In the genomic region with DNA sequence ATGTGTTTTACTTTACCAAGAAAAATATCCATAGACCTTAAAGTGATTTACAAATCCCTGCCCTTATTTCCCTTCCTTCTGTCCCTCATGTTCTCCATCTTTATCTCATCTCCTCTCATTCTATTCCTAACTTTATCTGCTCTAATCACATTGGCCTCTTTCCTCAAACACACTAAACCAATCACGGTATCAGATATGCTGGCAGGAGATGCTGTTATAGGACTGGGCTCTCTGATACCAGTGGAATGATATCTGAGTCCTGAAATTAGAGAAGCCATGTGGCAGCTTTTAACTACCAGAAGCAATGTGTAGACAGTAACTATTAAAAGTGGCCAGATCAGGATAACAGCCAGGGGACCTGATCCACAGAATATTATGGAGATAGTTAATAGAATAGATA, we compare ENCODE assay signal across 2 cellular contexts.
TF ChIP-seq lines count a peak whose summit lies in the region.

No MANE protein-coding gene starts in this region.

TF ChIP-seq in GM23338, 12 proteins besides CTCF, POLR2A, EP300 and RAD21 (continues in another document):
- TF ChIP-seq, protein P1, sequence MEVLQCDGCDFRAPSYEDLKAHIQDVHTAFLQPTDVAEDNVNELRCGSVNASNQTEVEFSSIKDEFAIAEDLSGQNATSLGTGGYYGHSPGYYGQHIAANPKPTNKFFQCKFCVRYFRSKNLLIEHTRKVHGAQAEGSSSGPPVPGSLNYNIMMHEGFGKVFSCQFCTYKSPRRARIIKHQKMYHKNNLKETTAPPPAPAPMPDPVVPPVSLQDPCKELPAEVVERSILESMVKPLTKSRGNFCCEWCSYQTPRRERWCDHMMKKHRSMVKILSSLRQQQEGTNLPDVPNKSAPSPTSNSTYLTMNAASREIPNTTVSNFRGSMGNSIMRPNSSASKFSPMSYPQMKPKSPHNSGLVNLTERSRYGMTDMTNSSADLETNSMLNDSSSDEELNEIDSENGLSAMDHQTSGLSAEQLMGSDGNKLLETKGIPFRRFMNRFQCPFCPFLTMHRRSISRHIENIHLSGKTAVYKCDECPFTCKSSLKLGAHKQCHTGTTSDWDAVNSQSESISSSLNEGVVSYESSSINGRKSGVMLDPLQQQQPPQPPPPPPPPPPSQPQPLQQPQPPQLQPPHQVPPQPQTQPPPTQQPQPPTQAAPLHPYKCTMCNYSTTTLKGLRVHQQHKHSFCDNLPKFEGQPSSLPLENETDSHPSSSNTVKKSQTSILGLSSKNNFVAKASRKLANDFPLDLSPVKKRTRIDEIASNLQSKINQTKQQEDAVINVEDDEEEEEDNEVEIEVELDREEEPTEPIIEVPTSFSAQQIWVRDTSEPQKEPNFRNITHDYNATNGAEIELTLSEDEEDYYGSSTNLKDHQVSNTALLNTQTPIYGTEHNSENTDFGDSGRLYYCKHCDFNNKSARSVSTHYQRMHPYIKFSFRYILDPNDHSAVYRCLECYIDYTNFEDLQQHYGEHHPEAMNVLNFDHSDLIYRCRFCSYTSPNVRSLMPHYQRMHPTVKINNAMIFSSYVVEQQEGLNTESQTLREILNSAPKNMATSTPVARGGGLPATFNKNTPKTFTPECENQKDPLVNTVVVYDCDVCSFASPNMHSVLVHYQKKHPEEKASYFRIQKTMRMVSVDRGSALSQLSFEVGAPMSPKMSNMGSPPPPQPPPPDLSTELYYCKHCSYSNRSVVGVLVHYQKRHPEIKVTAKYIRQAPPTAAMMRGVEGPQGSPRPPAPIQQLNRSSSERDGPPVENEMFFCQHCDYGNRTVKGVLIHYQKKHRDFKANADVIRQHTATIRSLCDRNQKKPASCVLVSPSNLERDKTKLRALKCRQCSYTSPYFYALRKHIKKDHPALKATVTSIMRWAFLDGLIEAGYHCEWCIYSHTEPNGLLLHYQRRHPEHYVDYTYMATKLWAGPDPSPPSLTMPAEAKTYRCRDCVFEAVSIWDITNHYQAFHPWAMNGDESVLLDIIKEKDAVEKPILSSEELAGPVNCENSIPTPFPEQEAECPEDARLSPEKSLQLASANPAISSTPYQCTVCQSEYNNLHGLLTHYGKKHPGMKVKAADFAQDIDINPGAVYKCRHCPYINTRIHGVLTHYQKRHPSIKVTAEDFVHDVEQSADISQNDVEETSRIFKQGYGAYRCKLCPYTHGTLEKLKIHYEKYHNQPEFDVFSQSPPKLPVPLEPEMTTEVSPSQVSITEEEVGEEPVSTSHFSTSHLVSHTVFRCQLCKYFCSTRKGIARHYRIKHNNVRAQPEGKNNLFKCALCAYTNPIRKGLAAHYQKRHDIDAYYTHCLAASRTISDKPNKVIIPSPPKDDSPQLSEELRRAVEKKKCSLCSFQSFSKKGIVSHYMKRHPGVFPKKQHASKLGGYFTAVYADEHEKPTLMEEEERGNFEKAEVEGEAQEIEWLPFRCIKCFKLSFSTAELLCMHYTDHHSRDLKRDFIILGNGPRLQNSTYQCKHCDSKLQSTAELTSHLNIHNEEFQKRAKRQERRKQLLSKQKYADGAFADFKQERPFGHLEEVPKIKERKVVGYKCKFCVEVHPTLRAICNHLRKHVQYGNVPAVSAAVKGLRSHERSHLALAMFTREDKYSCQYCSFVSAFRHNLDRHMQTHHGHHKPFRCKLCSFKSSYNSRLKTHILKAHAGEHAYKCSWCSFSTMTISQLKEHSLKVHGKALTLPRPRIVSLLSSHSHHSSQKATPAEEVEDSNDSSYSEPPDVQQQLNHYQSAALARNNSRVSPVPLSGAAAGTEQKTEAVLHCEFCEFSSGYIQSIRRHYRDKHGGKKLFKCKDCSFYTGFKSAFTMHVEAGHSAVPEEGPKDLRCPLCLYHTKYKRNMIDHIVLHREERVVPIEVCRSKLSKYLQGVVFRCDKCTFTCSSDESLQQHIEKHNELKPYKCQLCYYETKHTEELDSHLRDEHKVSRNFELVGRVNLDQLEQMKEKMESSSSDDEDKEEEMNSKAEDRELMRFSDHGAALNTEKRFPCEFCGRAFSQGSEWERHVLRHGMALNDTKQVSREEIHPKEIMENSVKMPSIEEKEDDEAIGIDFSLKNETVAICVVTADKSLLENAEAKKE (CRISPR knock-in tag; IDR thresholded peaks at IDR 0.05), result no peak
- TF ChIP-seq EZH2phosphoT487 (IDR thresholded peaks at IDR 0.05; ENCODE audit: unreplicated experiment), result no peak
- TF ChIP-seq NANOG (IDR thresholded peaks at IDR 0.05; ENCODE audit: borderline replicate concordance), result no peak
- TF ChIP-seq STAT1 (IDR thresholded peaks at IDR 0.05; ENCODE audit: unreplicated experiment), result no peak
- TF ChIP-seq ZNF114 (CRISPR knock-in tag; IDR thresholded peaks at IDR 0.05), result no peak
- no peak for TF ChIP-seq EZH2 (IDR thresholded peaks at IDR 0.05; ENCODE audit: low read depth, unreplicated experiment)
- no peak for TF ChIP-seq POLR2AphosphoS5 (IDR thresholded peaks at IDR 0.05; ENCODE audit: low read depth)
- TF ChIP-seq JUNB (IDR thresholded peaks at IDR 0.05; ENCODE audit: unreplicated experiment), result no peak
- TF ChIP-seq, protein P2, sequence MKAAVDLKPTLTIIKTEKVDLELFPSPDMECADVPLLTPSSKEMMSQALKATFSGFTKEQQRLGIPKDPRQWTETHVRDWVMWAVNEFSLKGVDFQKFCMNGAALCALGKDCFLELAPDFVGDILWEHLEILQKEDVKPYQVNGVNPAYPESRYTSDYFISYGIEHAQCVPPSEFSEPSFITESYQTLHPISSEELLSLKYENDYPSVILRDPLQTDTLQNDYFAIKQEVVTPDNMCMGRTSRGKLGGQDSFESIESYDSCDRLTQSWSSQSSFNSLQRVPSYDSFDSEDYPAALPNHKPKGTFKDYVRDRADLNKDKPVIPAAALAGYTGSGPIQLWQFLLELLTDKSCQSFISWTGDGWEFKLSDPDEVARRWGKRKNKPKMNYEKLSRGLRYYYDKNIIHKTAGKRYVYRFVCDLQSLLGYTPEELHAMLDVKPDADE (IDR thresholded peaks at IDR 0.05), result no peak
- no peak for TF ChIP-seq CREB1 (CRISPR knock-in tag; IDR thresholded peaks at IDR 0.05; ENCODE audit: low read depth)

TF ChIP-seq in SK-N-SH treated with all-trans-retinoic acid at 6 μM for 48 hours, 23 proteins besides CTCF, POLR2A, EP300 and RAD21 (continued from another document):
- TF ChIP-seq, protein P3, sequence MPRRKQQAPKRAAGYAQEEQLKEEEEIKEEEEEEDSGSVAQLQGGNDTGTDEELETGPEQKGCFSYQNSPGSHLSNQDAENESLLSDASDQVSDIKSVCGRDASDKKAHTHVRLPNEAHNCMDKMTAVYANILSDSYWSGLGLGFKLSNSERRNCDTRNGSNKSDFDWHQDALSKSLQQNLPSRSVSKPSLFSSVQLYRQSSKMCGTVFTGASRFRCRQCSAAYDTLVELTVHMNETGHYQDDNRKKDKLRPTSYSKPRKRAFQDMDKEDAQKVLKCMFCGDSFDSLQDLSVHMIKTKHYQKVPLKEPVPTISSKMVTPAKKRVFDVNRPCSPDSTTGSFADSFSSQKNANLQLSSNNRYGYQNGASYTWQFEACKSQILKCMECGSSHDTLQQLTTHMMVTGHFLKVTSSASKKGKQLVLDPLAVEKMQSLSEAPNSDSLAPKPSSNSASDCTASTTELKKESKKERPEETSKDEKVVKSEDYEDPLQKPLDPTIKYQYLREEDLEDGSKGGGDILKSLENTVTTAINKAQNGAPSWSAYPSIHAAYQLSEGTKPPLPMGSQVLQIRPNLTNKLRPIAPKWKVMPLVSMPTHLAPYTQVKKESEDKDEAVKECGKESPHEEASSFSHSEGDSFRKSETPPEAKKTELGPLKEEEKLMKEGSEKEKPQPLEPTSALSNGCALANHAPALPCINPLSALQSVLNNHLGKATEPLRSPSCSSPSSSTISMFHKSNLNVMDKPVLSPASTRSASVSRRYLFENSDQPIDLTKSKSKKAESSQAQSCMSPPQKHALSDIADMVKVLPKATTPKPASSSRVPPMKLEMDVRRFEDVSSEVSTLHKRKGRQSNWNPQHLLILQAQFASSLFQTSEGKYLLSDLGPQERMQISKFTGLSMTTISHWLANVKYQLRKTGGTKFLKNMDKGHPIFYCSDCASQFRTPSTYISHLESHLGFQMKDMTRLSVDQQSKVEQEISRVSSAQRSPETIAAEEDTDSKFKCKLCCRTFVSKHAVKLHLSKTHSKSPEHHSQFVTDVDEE (CRISPR knock-in tag; IDR thresholded peaks at IDR 0.05), result peak; percentile 92
- TF ChIP-seq SNAI2 (CRISPR knock-in tag; IDR thresholded peaks at IDR 0.05) (no peak), ZFP30 (CRISPR knock-in tag; IDR thresholded peaks at IDR 0.05) (peak; percentile 30; the same call in 1 of the 2 replicates), ZNF8 (CRISPR knock-in tag; IDR thresholded peaks at IDR 0.05) (no peak), TCF4 (CRISPR knock-in tag; IDR thresholded peaks at IDR 0.05; ENCODE audit: borderline replicate concordance) (peak; percentile 98)
- TF ChIP-seq, protein P4, sequence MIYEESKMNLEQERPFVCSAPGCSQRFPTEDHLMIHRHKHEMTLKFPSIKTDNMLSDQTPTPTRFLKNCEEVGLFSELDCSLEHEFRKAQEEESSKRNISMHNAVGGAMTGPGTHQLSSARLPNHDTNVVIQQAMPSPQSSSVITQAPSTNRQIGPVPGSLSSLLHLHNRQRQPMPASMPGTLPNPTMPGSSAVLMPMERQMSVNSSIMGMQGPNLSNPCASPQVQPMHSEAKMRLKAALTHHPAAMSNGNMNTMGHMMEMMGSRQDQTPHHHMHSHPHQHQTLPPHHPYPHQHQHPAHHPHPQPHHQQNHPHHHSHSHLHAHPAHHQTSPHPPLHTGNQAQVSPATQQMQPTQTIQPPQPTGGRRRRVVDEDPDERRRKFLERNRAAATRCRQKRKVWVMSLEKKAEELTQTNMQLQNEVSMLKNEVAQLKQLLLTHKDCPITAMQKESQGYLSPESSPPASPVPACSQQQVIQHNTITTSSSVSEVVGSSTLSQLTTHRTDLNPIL (CRISPR knock-in tag; IDR thresholded peaks at IDR 0.05; ENCODE audit: low read depth), result no peak
